29 cellular contexts compared by ENCODE assay signal in genomic region chr3:45792036-45792435, GRCh38. TPM values are rescaled to one million over a fixed set of nuclear protein-coding genes. Genes with fewer than 3 reads are reported as not detected.
"Had no signal": no experiment of that assay in that cellular context is flagged by ENCODE, and none has a peak within 500 bp of the region (broad histone marks: within the 10 kb centered on the region; RNA-seq: fewer than 3 reads in every experiment).

No MANE protein-coding gene starts in this region.

- DNase-seq: activated CD4-positive, alpha-beta memory T cell treated with anti-CD3 and anti-CD28 coated beads, Interleukin-2, amount 10 ng/mL, durations not matched to agents 7 days and 5 days; activated CD4-positive, alpha-beta T cell treated with anti-CD3 and anti-CD28 coated beads for 36 hours; activated CD4-positive, alpha-beta T cell treated with anti-CD3 and anti-CD28 coated beads, Interleukin-2, amount 50 U/mL, for 1 hour; activated CD8-positive, alpha-beta memory T cell treated with anti-CD3 and anti-CD28 coated beads, Interleukin-2, amount 50 U/mL, for 48 hours; activated effector memory CD4-positive, alpha-beta T cell treated with Interleukin-2 at 50 U/mL for 16 hours; activated naive CD4-positive, alpha-beta T cell treated with Interleukin-2 at 50 U/mL for 16 hours; activated T-cell treated with anti-CD3 and anti-CD28 coated beads, Interleukin-2, amount 50 U/mL, for 1 hour; amygdala; NCI-H1092; NCI-H1417; NCI-H1930; NCI-H2171; NCI-H2227 treated with DMSO at 0.1 percent for 48 hours; NCI-H526; NCI-H82; RPMI8226; T-helper 1 cell; WERI-Rb-1 had no signal

- H3K36me3 ChIP-seq: WERI-Rb-1 had no signal

- H3K4me3 ChIP-seq: SK-N-MC had no signal

- H3K36me3 Mint-ChIP-seq: activated naive CD8-positive, alpha-beta T cell; brain had no signal

- H3K4me3 Mint-ChIP-seq: activated CD4-positive, alpha-beta memory T cell treated with anti-CD3 and anti-CD28 coated beads, Interleukin-2, amount 10 ng/mL, durations not matched to agents 7 days and 5 days; activated CD4-positive, alpha-beta T cell treated with anti-CD3 and anti-CD28 coated beads for 36 hours; activated naive CD8-positive, alpha-beta T cell; brain; central memory CD8-positive, alpha-beta T cell had no signal

- H3K27ac ChIP-seq: KMS-11, SK-N-MC, WERI-Rb-1 had no signal

- H3K27ac Mint-ChIP-seq: activated CD4-positive, alpha-beta memory T cell treated with anti-CD3 and anti-CD28 coated beads, Interleukin-2, amount 10 ng/mL, durations not matched to agents 7 days and 5 days; activated CD4-positive, alpha-beta T cell treated with anti-CD3 and anti-CD28 coated beads for 36 hours; activated naive CD8-positive, alpha-beta T cell had no signal

- H3K4me2 ChIP-seq: KMS-11 had no signal

- ATAC-seq: activated CD4-positive, alpha-beta T cell treated with anti-CD3 and anti-CD28 coated beads for 36 hours; Right ventricle myocardium inferior had no signal

- H3K9ac ChIP-seq: KMS-11 had no signal

RNA-seq across cellular contexts. Expression of gene SLC6A20, which starts 4.3 kb away (rescaled TPM):
- total RNA-seq: activated CD4-positive, alpha-beta memory T cell treated with anti-CD3 and anti-CD28 coated beads, Interleukin-2, amount 10 ng/mL, durations not matched to agents 7 days and 5 days; activated CD4-positive, alpha-beta T cell treated with anti-CD3 and anti-CD28 coated beads for 36 hours; astrocyte; MCF 10A; NCI-H460; OCI-LY7; Right ventricle myocardium inferior; T-helper 2 cell treated with Interferon-gamma antibody and Interleukin-4, amounts not matched to agents 100 ng/mL and 5 ng/mL, for 36 hours had no signal
